ENCODE assay signal across 8 cellular contexts in the genomic region with DNA sequence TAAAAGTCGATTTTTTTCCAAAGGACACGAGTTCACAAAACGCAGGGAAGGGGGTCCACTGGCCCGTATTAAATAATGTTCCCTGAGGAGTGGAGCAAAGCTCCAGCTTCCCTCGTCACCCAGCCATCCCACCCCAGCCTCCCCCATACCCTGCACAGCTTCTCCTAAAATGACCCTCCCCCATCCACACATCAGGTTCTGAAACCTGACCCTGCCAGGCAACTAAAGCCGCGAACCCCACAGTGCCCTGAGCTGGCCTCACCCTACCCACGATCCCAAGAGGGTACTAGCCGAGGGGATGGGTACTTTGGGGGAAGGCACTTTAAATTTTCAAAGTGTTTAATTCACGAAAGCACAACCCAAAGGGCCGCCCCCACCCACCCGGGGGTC. TPM values are rescaled to one million over a fixed set of nuclear protein-coding genes. Genes with fewer than 3 reads are reported as not detected.
A peak's percentile ranks its signal among the peaks of the same experiment; 100 is the strongest.
DNase-seq lines count a peak whose midpoint lies in the region; ATAC-seq and TF ChIP-seq lines count a peak whose summit lies in the region.

No MANE protein-coding gene starts in this region.

- peak overlapping the region; percentile 77 for H3K4me3 Mint-ChIP-seq in activated CD4-positive, alpha-beta T cell treated with anti-CD3 and anti-CD28 coated beads, Interleukin-2, amount 10 ng/mL, durations not matched to agents 7 days and 5 days
- peak overlapping the region; percentile 73 to 78 for H3K4me3 Mint-ChIP-seq in effector memory CD8-positive, alpha-beta T cell
- peak overlapping the region; percentile 84 for H3K4me3 Mint-ChIP-seq in natural killer cell

- peak overlapping the region; percentile 49; the same call in 1 of the 2 replicates for H2AFZ ChIP-seq in OCI-LY3 (ENCODE audit: low read depth, low read length)

- peak overlapping the region; percentile 98 for H3K4me3 ChIP-seq in OCI-LY3 (ENCODE audit: low read length)

- no peak for ATAC-seq in effector memory CD8-positive, alpha-beta T cell (replicated peaks)
- ATAC-seq in natural killer cell (no peak), HG03095 (IDR thresholded peaks at IDR 0.05; ENCODE audit: unreplicated experiment) (no peak)

- no peaks in the 10 kb centered on the region for H3K27me3 ChIP-seq in OCI-LY3 (ENCODE audit: low read depth, low read length)

- POLR2A ChIA-PET in activated CD4-positive, alpha-beta T cell treated with anti-CD3 and anti-CD28 coated beads, Interleukin-2, amount 10 ng/mL, durations not matched to agents 7 days and 5 days (lab: Charles Lee) = no interaction called here

- H3K9me3 Mint-ChIP-seq in activated CD4-positive, alpha-beta T cell treated with anti-CD3 and anti-CD28 coated beads, Interleukin-2, amount 10 ng/mL, durations not matched to agents 7 days and 5 days = no peaks in the 10 kb centered on the region
- H3K9me3 Mint-ChIP-seq in effector memory CD8-positive, alpha-beta T cell = no peaks in the 10 kb centered on the region
- H3K9me3 Mint-ChIP-seq in natural killer cell = no peaks in the 10 kb centered on the region

- H3K4me1 Mint-ChIP-seq in activated CD4-positive, alpha-beta T cell treated with anti-CD3 and anti-CD28 coated beads, Interleukin-2, amount 10 ng/mL, durations not matched to agents 7 days and 5 days = peaks cover 23% of the 10 kb centered on the region
- peaks cover 3 to 6% of the 10 kb centered on the region in 2 donors for H3K4me1 Mint-ChIP-seq in effector memory CD8-positive, alpha-beta T cell (ENCODE audit: low read depth in 2 of 2)
- peaks cover 6 to 7% of the 10 kb centered on the region in 2 donors for H3K4me1 Mint-ChIP-seq in natural killer cell

- no peaks in the 10 kb centered on the region for H4K20me1 ChIP-seq in OCI-LY3 (ENCODE audit: insufficient read depth, low read length)

- H3K36me3 Mint-ChIP-seq in activated CD4-positive, alpha-beta T cell treated with anti-CD3 and anti-CD28 coated beads, Interleukin-2, amount 10 ng/mL, durations not matched to agents 7 days and 5 days (ENCODE audit: low read depth) = no peaks in the 10 kb centered on the region
- peaks cover 10% of the 10 kb centered on the region for H3K36me3 Mint-ChIP-seq in effector memory CD8-positive, alpha-beta T cell (ENCODE audit: insufficient read depth)
- H3K36me3 Mint-ChIP-seq in natural killer cell = no peaks in the 10 kb centered on the region

- no peaks in the 10 kb centered on the region for H3K9me3 ChIP-seq in OCI-LY3 (ENCODE audit: insufficient read depth, low read length)

- no peaks in the 10 kb centered on the region for H3K36me3 ChIP-seq in OCI-LY3 (replicated peaks; ENCODE audit: low read depth, low read length)

- peak overlapping the region; percentile 91 for H3K27ac Mint-ChIP-seq in activated CD4-positive, alpha-beta T cell treated with anti-CD3 and anti-CD28 coated beads, Interleukin-2, amount 10 ng/mL, durations not matched to agents 7 days and 5 days
- peak overlapping the region; percentile 87 to 90 for H3K27ac Mint-ChIP-seq in effector memory CD8-positive, alpha-beta T cell
- peak overlapping the region; percentile 84 to 88 for H3K27ac Mint-ChIP-seq in natural killer cell

- intact Hi-C loops in natural killer cell (cut with micrococcal nuclease) = loop anchor here (2.0 to 10.0 kb wide), 3 partner anchors 124 to 338 kb away; a partner anchor contains a TSS

- H3K27ac ChIP-seq in OCI-LY3 (ENCODE audit: low read length) = peak overlapping the region; percentile 87

- H3K4me2 ChIP-seq in OCI-LY3 (ENCODE audit: low read length) = peak overlapping the region; percentile 80

- TF ChIP-seq CTCF in OCI-LY3 (IDR thresholded peaks at IDR 0.05; ENCODE audit: low read depth, low read length) = no peak
- no peak for TF ChIP-seq CTCF in natural killer cell (IDR thresholded peaks at IDR 0.05)

- DNase-seq in activated CD4-positive, alpha-beta T cell treated with anti-CD3 and anti-CD28 coated beads, Interleukin-2, amount 10 ng/mL, durations not matched to agents 7 days and 5 days = no peak
- DNase-seq in activated CD4-positive, alpha-beta T cell treated with anti-CD3 and anti-CD28 coated beads, Interleukin-2, amount 50 U/mL, for 1 hour = no peak
- no peak for DNase-seq in effector memory CD8-positive, alpha-beta T cell
- no peak for DNase-seq in natural killer cell
- no peak for DNase-seq in NCI-H1417 treated with DMSO at 0.1 percent for 48 hours (lab: John Stamatoyannopoulos, UW)
- DNase-seq in activated CD4-positive, alpha-beta T cell treated with anti-CD3 and anti-CD28 coated beads, Interleukin-2, amount 50 U/mL, for 48 hours = no peak

- H3K4me1 ChIP-seq in OCI-LY3 (ENCODE audit: low read length) = peaks cover 17% of the 10 kb centered on the region

- H3K79me2 ChIP-seq in OCI-LY3 (ENCODE audit: low read length) = peaks cover 16% of the 10 kb centered on the region

- H3K27me3 Mint-ChIP-seq in activated CD4-positive, alpha-beta T cell treated with anti-CD3 and anti-CD28 coated beads, Interleukin-2, amount 10 ng/mL, durations not matched to agents 7 days and 5 days = no peaks in the 10 kb centered on the region
- H3K27me3 Mint-ChIP-seq in effector memory CD8-positive, alpha-beta T cell = no peaks in the 10 kb centered on the region
- H3K27me3 Mint-ChIP-seq in natural killer cell (ENCODE audit: low read depth in 2 of 2) = no peaks in the 10 kb centered on the region

- CTCF ChIA-PET in activated CD4-positive, alpha-beta T cell treated with anti-CD3 and anti-CD28 coated beads, Interleukin-2, amount 10 ng/mL, durations not matched to agents 7 days and 5 days (lab: Charles Lee) = interaction anchor here (0.6 to 3.7 kb wide), 10 partner anchors 9 to 211 kb away, joined by 3 to 25 read pairs (median 4); a partner anchor contains a TSS

- H3K9ac ChIP-seq in OCI-LY3 (ENCODE audit: low read length) = peak overlapping the region; percentile 98

RNA-seq across cellular contexts. Expression of a gene that starts 0.6 kb away (rescaled TPM):
- 10 to 100 TPM; 26.6 to 28.5 TPM for total RNA-seq in activated CD4-positive, alpha-beta T cell treated with anti-CD3 and anti-CD28 coated beads, Interleukin-2, amount 10 ng/mL, durations not matched to agents 7 days and 5 days
- 10 to 100 TPM in 1 of 3 donors, 1 to 10 TPM in 2; 8.8 to 13.0 (median 10.0) TPM for total RNA-seq in natural killer cell

RNA-seq across cellular contexts. Expression of a gene that starts 0.7 kb away (rescaled TPM):
- not detected for total RNA-seq in activated CD4-positive, alpha-beta T cell treated with anti-CD3 and anti-CD28 coated beads, Interleukin-2, amount 10 ng/mL, durations not matched to agents 7 days and 5 days
- not detected for total RNA-seq in natural killer cell
